In the genomic region with DNA sequence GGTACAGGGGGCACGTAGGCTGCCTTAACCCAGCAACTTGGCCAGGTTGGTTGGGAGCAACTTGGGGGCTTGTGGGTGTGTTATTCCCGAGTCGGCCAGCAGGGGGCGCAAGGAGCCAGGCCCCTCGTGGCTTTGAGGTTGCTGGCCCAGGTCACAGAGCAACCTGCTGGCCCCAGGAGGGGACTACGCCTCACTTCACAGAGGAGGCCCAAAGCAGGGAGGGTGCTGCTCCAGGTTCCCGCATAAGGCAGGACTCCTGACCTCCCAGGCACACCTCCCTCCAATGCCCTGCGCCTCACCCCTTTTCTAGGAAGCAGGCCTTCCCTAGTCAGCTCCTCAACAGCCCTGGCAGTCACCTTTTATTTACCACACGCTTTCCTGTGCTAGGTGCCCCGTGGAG, we compare ENCODE assay signal across 8 cellular contexts. TPM values are rescaled to one million over a fixed set of nuclear protein-coding genes. Genes with fewer than 3 reads are reported as not detected.
A peak's percentile ranks its signal among the peaks of the same experiment; 100 is the strongest.
DNase-seq lines count a peak whose midpoint lies in the region; ATAC-seq and TF ChIP-seq lines count a peak whose summit lies in the region.

No MANE protein-coding gene starts in this region.

- no peaks in the 10 kb centered on the region for H3K9me3 ChIP-seq in vagina

- peak overlapping the region; percentile 20 for H3K27ac ChIP-seq in vagina

- ATAC-seq in HG03354 (IDR thresholded peaks at IDR 0.05; ENCODE audit: poor library complexity, severe bottlenecking, unreplicated experiment): peak; percentile 62
- ATAC-seq in HG03045 (IDR thresholded peaks at IDR 0.05; ENCODE audit: unreplicated experiment): no peak

- H3K4me3 ChIP-seq in vagina: no peak overlapping the region

- no peak for TF ChIP-seq POLR2A in vagina (IDR thresholded peaks at IDR 0.05)

- H3K36me3 ChIP-seq in vagina: no peaks in the 10 kb centered on the region

- H3K4me1 ChIP-seq in vagina: peaks cover 23% of the 10 kb centered on the region

- DNase-seq in GM03348 (ENCODE audit: low spot score) (peak; percentile 87), SHP77 treated with DMSO at 0.1 percent for 48 hours (lab: John Stamatoyannopoulos, UW) (peak; percentile 5), glomerular visceral epithelial cell (ENCODE audit: extremely low spot score) (peak; percentile 81), posterior vena cava (ENCODE audit: low spot score) (peak; percentile 92), vagina (ENCODE audit: extremely low spot score in 2 of 2) (no peak)
- DNase-seq in activated T-helper 9 cell treated with anti-CD3 and anti-CD28 coated beads, Interleukin-2, amount 50 U/mL, for 16 hours (ENCODE audit: low read depth): peak; percentile 78

- intact Hi-C loops in posterior vena cava (cut with DNase I) (loop anchor here (2.0 to 5.0 kb wide), 2 partner anchors 63 to 64 kb away; no protein-coding TSS in a partner anchor), vagina (cut with DNase I) (loop anchor here (5.0 kb wide), 1 partner anchor 64 kb away; no protein-coding TSS in a partner anchor)

- TF ChIP-seq CTCF in vagina (IDR thresholded peaks at IDR 0.05): peak; percentile 94 to 97 (median 95)

- no peaks in the 10 kb centered on the region for H3K27me3 ChIP-seq in vagina

RNA-seq across cellular contexts. Expression of gene KYAT1, which starts 18.1 kb away (rescaled TPM):
- 1 to 10 TPM; 5.1 to 5.5 TPM for total RNA-seq in posterior vena cava
- total RNA-seq in vagina: 11.0 TPM

RNA-seq across cellular contexts. Expression of gene LRRC8A, which starts 18.3 kb away (rescaled TPM):
- 10 to 100 TPM; 49.1 to 58.3 TPM for total RNA-seq in posterior vena cava
- total RNA-seq in vagina: 110 TPM

RNA-seq across cellular contexts. Expression of gene SPOUT1, which starts 34.1 kb away (rescaled TPM):
- total RNA-seq in posterior vena cava (10 to 100 TPM; 23.3 to 24.8 TPM), vagina (48.6 TPM)

RNA-seq across cellular contexts. Expression of gene ENDOG, which starts 45.3 kb away (rescaled TPM):
- 10 to 100 TPM; 15.8 to 16.6 TPM for total RNA-seq in posterior vena cava
- total RNA-seq in vagina: 28.2 TPM

RNA-seq across cellular contexts. Expression of gene PHYHD1, which starts 57.1 kb away (rescaled TPM):
- total RNA-seq in posterior vena cava: 10 to 100 TPM; 11.4 to 24.8 TPM
- 23.6 TPM for total RNA-seq in vagina

Comparison
In these comparisons a context has a peak if more than half of its experiments do, and no peak if none do; other contexts are left out.
1. DNase-seq: peak in GM03348 (single experiment), SHP77 treated with DMSO at 0.1 percent for 48 hours (single experiment), activated T-helper 9 cell treated with anti-CD3 and anti-CD28 coated beads, Interleukin-2, amount 50 U/mL, for 16 hours (single experiment), glomerular visceral epithelial cell (single experiment) and posterior vena cava (single experiment); none in vagina (0 of 2).